Comparison of ENCODE assay signal across 9 cellular contexts in genomic region chr14:59465570-59466150, GRCh38. TPM values are rescaled to one million over a fixed set of nuclear protein-coding genes. Genes with fewer than 3 reads are reported as not detected.
DNase-seq lines count a peak whose midpoint lies in the region; ATAC-seq, FAIRE-seq and TF ChIP-seq lines count a peak whose summit lies in the region.
"Had no signal": no experiment of that assay in that cellular context is flagged by ENCODE, and none has a peak within 500 bp of the region (broad histone marks: within the 10 kb centered on the region; RNA-seq: fewer than 3 reads in every experiment).

No MANE protein-coding gene starts in this region.

- H3K27me3 ChIP-seq in Caco-2 (replicated peaks; ENCODE audit: control insufficient read depth, insufficient read depth, low read length) (no peaks in the 10 kb centered on the region), prostate gland (replicated peaks; ENCODE audit: insufficient read depth) (no peaks in the 10 kb centered on the region)
- H3K27me3 ChIP-seq: SJSA1 had no signal

- no peak for TF ChIP-seq CTCF in Caco-2 (IDR thresholded peaks at IDR 0.05; ENCODE audit: insufficient read depth in 1 of 2, low read depth in 1 of 2, low read length in 1 of 2, severe bottlenecking in 1 of 2, unreplicated experiment in 1 of 2)
- TF ChIP-seq CTCF in fibroblast of villous mesenchyme (IDR thresholded peaks at IDR 0.05; ENCODE audit: insufficient read depth, low read depth, low read length) = no peak
- no peak for TF ChIP-seq CTCF in prostate gland (IDR thresholded peaks at IDR 0.05)

- H3K4me3 ChIP-seq in Caco-2 (ENCODE audit: low read depth, low read length) = peak overlapping the region; percentile 66
- peak overlapping the region; percentile 65 for H3K4me3 ChIP-seq in fibroblast of villous mesenchyme (ENCODE audit: low read depth, low read length)
- peak overlapping the region; percentile 63 to 66 for H3K4me3 ChIP-seq in prostate gland
- H3K4me3 ChIP-seq: SJSA1 had no signal

- H3K27me3 Mint-ChIP-seq in Caco-2 (ENCODE audit: insufficient read depth, unreplicated experiment) = peaks cover 4% of the 10 kb centered on the region
- no peaks in the 10 kb centered on the region for H3K27me3 Mint-ChIP-seq in T-helper 17 cell

- TF ChIP-seq POLR2A in prostate gland (IDR thresholded peaks at IDR 0.05) = no peak

- FAIRE-seq in HTR-8/SVneo (lab: Jason Lieb, UNC) = no peak

- DNase-seq in Caco-2 (no peak), T-helper 17 cell (no peak), fibroblast of villous mesenchyme (ENCODE audit: low read depth) (no peak), prostate gland (ENCODE audit: low spot score) (no peak), HTR-8/SVneo (ENCODE audit: insufficient read length, low spot score) (no peak)
- no peak for DNase-seq in stimulated activated CD4-positive, alpha-beta T cell treated with anti-CD3 and anti-CD28 coated beads, Interleukin-12 subunit alpha, Interleukin-12 subunit beta, amount 100 ng/mL, for 4 hours
- DNase-seq in activated CD8-positive, alpha-beta memory T cell treated with anti-CD3 and anti-CD28 coated beads, Interleukin-2, amount 50 U/mL, for 48 hours = no peak

- peak overlapping the region; percentile 80 to 82 for H3K27ac ChIP-seq in prostate gland
- H3K27ac ChIP-seq: SJSA1 had no signal

- H3K36me3 ChIP-seq in Caco-2 (ENCODE audit: control insufficient read depth, insufficient read depth, low read length) (no peaks in the 10 kb centered on the region), prostate gland (no peaks in the 10 kb centered on the region)

- POLR2A ChIA-PET in Caco-2 (lab: Charles Lee) = no interaction called here

- H3K27ac Mint-ChIP-seq in Caco-2 (ENCODE audit: unreplicated experiment) (no peak overlapping the region), T-helper 17 cell (peak overlapping the region; percentile 79)

- intact Hi-C loops in Caco-2 (cut with micrococcal nuclease; ENCODE audit: unreplicated experiment) = no loop called here
- intact Hi-C loops in prostate gland (cut with DNase I) = no loop called here

- peak; percentile 13 for ATAC-seq in T-helper 17 cell
- no peak for ATAC-seq in GM21717 (IDR thresholded peaks at IDR 0.05; ENCODE audit: unreplicated experiment)

- WGBS in prostate gland = 67% methylated on average over 10 of the region's 10 CpGs

- H3K4me3 Mint-ChIP-seq in Caco-2 (ENCODE audit: unreplicated experiment) = peak overlapping the region; percentile 78
- H3K4me3 Mint-ChIP-seq in T-helper 17 cell = peak overlapping the region; percentile 93

- H3K9me3 Mint-ChIP-seq in Caco-2 (ENCODE audit: unreplicated experiment) = no peaks in the 10 kb centered on the region

- H3K36me3 Mint-ChIP-seq in Caco-2 (ENCODE audit: insufficient read depth, unreplicated experiment) (no peaks in the 10 kb centered on the region), T-helper 17 cell (ENCODE audit: low read depth) (peaks cover 2% of the 10 kb centered on the region)

- no peaks in the 10 kb centered on the region for H3K9me3 ChIP-seq in Caco-2
- no peaks in the 10 kb centered on the region for H3K9me3 ChIP-seq in T-helper 17 cell (ENCODE audit: control insufficient read depth, low read length, poor library complexity, severe bottlenecking)
- H3K9me3 ChIP-seq in prostate gland = no peaks in the 10 kb centered on the region
- H3K9me3 ChIP-seq: SJSA1 had no signal

- H3K4me1 ChIP-seq in Caco-2 (0 out of 2 replicates have a peak, but pooled peaks cover 7% of the 10 kb centered on the region), prostate gland (replicated peaks) (no peaks in the 10 kb centered on the region)

- CTCF ChIA-PET in Caco-2 (lab: Charles Lee) = interaction anchor here (0.9 kb wide), 1 partner anchor 136 kb away, joined by 4 read pairs; no protein-coding TSS in a partner anchor

- BruUV-seq in Caco-2 (replicated peaks; lab: Mats Ljungman, UMichigan) = no TSS peak

- H3K4me1 Mint-ChIP-seq in Caco-2 (ENCODE audit: low read depth, unreplicated experiment) = no peaks in the 10 kb centered on the region
- H3K4me1 Mint-ChIP-seq in T-helper 17 cell = peaks cover 11% of the 10 kb centered on the region

RNA-seq across cellular contexts. Expression of gene GPR135, which starts 0.5 kb away (rescaled TPM):
- total RNA-seq in Caco-2 (2022) (0.52 and 0.77 TPM in 2 replicates), T-helper 17 cell (1 to 10 TPM; 1.7 to 2.8 TPM), fibroblast of villous mesenchyme (3.9 and 6.5 TPM in 2 replicates), prostate gland (10 to 100 TPM in 1 of 2 donors, 1 to 10 TPM in 1; 2.3 to 12.4 TPM)

RNA-seq across cellular contexts. Expression of gene L3HYPDH, which starts 18.5 kb away (rescaled TPM):
- total RNA-seq in Caco-2 (2022) (15.3 and 15.7 TPM in 2 replicates), T-helper 17 cell (10 to 100 TPM; 13.8 to 17.5 TPM), fibroblast of villous mesenchyme (49.9 and 80.3 TPM in 2 replicates), prostate gland (10 to 100 TPM; 34.6 to 50.3 TPM)

RNA-seq across cellular contexts. Expression of gene JKAMP, which starts 18.7 kb away (rescaled TPM):
- total RNA-seq in Caco-2 (2022) = 24.7 and 31.0 TPM in 2 replicates
- total RNA-seq in T-helper 17 cell = 10 to 100 TPM; 17.7 to 18.4 TPM
- 76.0 and 104 TPM in 2 replicates for total RNA-seq in fibroblast of villous mesenchyme
- total RNA-seq in prostate gland = 10 to 100 TPM; 73.9 to 86.0 TPM
